9 cellular contexts compared by ENCODE assay signal in the genomic region with DNA sequence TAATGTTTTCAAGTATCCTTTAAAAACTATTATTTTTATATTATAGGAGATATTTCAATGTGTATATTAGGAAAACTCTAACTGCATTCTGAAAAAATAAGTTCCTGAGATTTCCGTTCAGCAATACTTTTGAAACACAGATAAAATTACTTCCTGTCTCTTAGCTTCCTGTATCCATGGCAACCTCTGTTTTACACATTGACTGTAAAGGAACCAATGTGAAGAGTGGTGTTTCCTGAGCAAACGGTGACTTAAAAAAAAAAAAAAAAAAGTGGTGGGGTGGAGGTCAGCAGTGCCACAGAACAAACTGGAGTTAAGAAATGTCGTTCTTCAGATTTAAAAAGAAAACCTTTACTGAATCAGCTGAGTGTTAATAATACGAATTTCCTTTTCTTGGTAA.
DNase-seq lines count a peak whose midpoint lies in the region; ATAC-seq and TF ChIP-seq lines count a peak whose summit lies in the region.
"Had no signal": no experiment of that assay in that cellular context is flagged by ENCODE, and none has a peak within 500 bp of the region (broad histone marks: within the 10 kb centered on the region; RNA-seq: fewer than 3 reads in every experiment).

A gene with protein sequence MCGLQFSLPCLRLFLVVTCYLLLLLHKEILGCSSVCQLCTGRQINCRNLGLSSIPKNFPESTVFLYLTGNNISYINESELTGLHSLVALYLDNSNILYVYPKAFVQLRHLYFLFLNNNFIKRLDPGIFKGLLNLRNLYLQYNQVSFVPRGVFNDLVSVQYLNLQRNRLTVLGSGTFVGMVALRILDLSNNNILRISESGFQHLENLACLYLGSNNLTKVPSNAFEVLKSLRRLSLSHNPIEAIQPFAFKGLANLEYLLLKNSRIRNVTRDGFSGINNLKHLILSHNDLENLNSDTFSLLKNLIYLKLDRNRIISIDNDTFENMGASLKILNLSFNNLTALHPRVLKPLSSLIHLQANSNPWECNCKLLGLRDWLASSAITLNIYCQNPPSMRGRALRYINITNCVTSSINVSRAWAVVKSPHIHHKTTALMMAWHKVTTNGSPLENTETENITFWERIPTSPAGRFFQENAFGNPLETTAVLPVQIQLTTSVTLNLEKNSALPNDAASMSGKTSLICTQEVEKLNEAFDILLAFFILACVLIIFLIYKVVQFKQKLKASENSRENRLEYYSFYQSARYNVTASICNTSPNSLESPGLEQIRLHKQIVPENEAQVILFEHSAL (plus strand): TSS at position 280 of the 400 bp plus-strand sequence. CDS start 620 bp downstream, outside the sequence.

- ATAC-seq in GM19467 (IDR thresholded peaks at IDR 0.05; ENCODE audit: unreplicated experiment) = peak; percentile 81
- ATAC-seq in HG03520 (IDR thresholded peaks at IDR 0.05; ENCODE audit: unreplicated experiment) = peak; percentile 89
- peak; percentile 72 for ATAC-seq in activated naive CD8-positive, alpha-beta T cell treated with anti-CD3 and anti-CD28 coated beads, Interleukin-2, amount 50 U/mL, for 24 hours
- peak; percentile 98 for ATAC-seq in memory B cell (ENCODE audit: low read depth)
- ATAC-seq: Panc1 had no signal

- H3K36me3 Mint-ChIP-seq in activated naive CD8-positive, alpha-beta T cell treated with anti-CD3 and anti-CD28 coated beads, Interleukin-2, amount 50 U/mL, for 24 hours (ENCODE audit: low read depth) = peaks cover 26% of the 10 kb centered on the region
- H3K36me3 Mint-ChIP-seq in memory B cell = peaks cover 6% of the 10 kb centered on the region

- DNase-seq in ELR (ENCODE audit: low read depth) = peak; percentile 69
- DNase-seq in activated naive CD8-positive, alpha-beta T cell treated with anti-CD3 and anti-CD28 coated beads, Interleukin-2, amount 50 U/mL, for 24 hours = no peak
- DNase-seq in memory B cell (ENCODE audit: low spot score in 2 of 2) = peak in 1 of 2 donors; percentile 40
- DNase-seq in tibial artery = no peak
- DNase-seq in DMS153 treated with DMSO at 0.1 percent for 48 hours (lab: John Stamatoyannopoulos, UW; ENCODE audit: unreplicated experiment) = no peak
- no peak for DNase-seq in NCI-H2107 treated with DMSO at 0.1 percent for 48 hours (lab: John Stamatoyannopoulos, UW; ENCODE audit: unreplicated experiment)

- no peaks in the 10 kb centered on the region for H3K9me3 Mint-ChIP-seq in activated naive CD8-positive, alpha-beta T cell treated with anti-CD3 and anti-CD28 coated beads, Interleukin-2, amount 50 U/mL, for 24 hours
- no peaks in the 10 kb centered on the region for H3K9me3 Mint-ChIP-seq in memory B cell

- H3K4me1 ChIP-seq in tibial artery = no peaks in the 10 kb centered on the region

- H3K27me3 Mint-ChIP-seq in activated naive CD8-positive, alpha-beta T cell treated with anti-CD3 and anti-CD28 coated beads, Interleukin-2, amount 50 U/mL, for 24 hours = no peaks in the 10 kb centered on the region
- H3K27me3 Mint-ChIP-seq in memory B cell = no peaks in the 10 kb centered on the region

- intact Hi-C loops in tibial artery (cut with DNase I; ENCODE audit: low total_unique reads) = no loop called here

- peak within 1 kb of the TSS; percentile 58 for H3K4me3 Mint-ChIP-seq in activated naive CD8-positive, alpha-beta T cell treated with anti-CD3 and anti-CD28 coated beads, Interleukin-2, amount 50 U/mL, for 24 hours
- H3K4me3 Mint-ChIP-seq in memory B cell = peak within 1 kb of the TSS; percentile 22

- H3K9me3 ChIP-seq in tibial artery = no peaks in the 10 kb centered on the region

- H3K27ac Mint-ChIP-seq in activated naive CD8-positive, alpha-beta T cell treated with anti-CD3 and anti-CD28 coated beads, Interleukin-2, amount 50 U/mL, for 24 hours = peak within 1 kb of the TSS; percentile 84
- H3K27ac Mint-ChIP-seq in memory B cell = peak within 1 kb of the TSS; percentile 90

- no peaks in the 10 kb centered on the region for H3K27me3 ChIP-seq in tibial artery

- H3K36me3 ChIP-seq in tibial artery = peaks cover 0 to 5% (median 0%) of the 10 kb centered on the region in 3 donors

- no peak for TF ChIP-seq CTCF in tibial artery (IDR thresholded peaks at IDR 0.05)

- peaks cover 37% of the 10 kb centered on the region for H3K4me1 Mint-ChIP-seq in activated naive CD8-positive, alpha-beta T cell treated with anti-CD3 and anti-CD28 coated beads, Interleukin-2, amount 50 U/mL, for 24 hours
- H3K4me1 Mint-ChIP-seq in memory B cell = peaks cover 10% of the 10 kb centered on the region

- H3K27ac ChIP-seq in tibial artery = no peak within 1 kb of the TSS

- no peak within 1 kb of the TSS for H3K4me3 ChIP-seq in tibial artery
